ENCODE assay signal across 9 cellular contexts in genomic region chr20:52596261-52596660, GRCh38.
"Had no signal": no experiment of that assay in that cellular context is flagged by ENCODE, and none has a peak within 500 bp of the region (broad histone marks: within the 10 kb centered on the region; RNA-seq: fewer than 3 reads in every experiment).

No MANE protein-coding gene starts in this region.

- H3K4me1 ChIP-seq: HAP-1 had no signal

- H3K36me3 Mint-ChIP-seq: IgD-negative memory B cell had no signal

- ATAC-seq: HCT116, HepG2 had no signal

- H3K4me1 Mint-ChIP-seq: IgD-negative memory B cell had no signal

- H3K4me3 Mint-ChIP-seq: HFFc6, IgD-negative memory B cell had no signal

- H3K27me3 Mint-ChIP-seq: IgD-negative memory B cell had no signal

- H3K9ac ChIP-seq: GM23248 had no signal

- DNase-seq: GM23248, GOT3, H7, HFFc6 had no signal

- H3K9me3 ChIP-seq: HAP-1 had no signal

- H3K36me3 ChIP-seq: HAP-1 had no signal

- H3K27ac ChIP-seq: GM23248, HL-60 had no signal

- H3K4me3 ChIP-seq: GM23248, HAP-1 had no signal
